6 cellular contexts compared by ENCODE assay signal in genomic region chr16:30205541-30206282, GRCh38. TPM values are rescaled to one million over a fixed set of nuclear protein-coding genes. Genes with fewer than 3 reads are reported as not detected.
DNase-seq lines count a peak whose midpoint lies in the region; ATAC-seq and TF ChIP-seq lines count a peak whose summit lies in the region.
"Not testable (repeated sequence)": the region's sequence is repeated elsewhere in the genome, so short reads cannot be mapped to it uniquely, and the experiment has no call there.

No MANE protein-coding gene starts in this region.

- not testable (repeated sequence) for H3K27me3 Mint-ChIP-seq in T-helper 17 cell

- ATAC-seq in T-helper 17 cell: peak; percentile 78
- ATAC-seq in mucosa of descending colon: peak; percentile 69

- peak overlapping the region; percentile 54; the same call in 1 of the 2 replicates for H3K4me3 ChIP-seq in BLaER1
- H3K4me3 ChIP-seq in adipocyte (ENCODE audit: low read length): peak overlapping the region; percentile 52
- H3K4me3 ChIP-seq in fibroblast of villous mesenchyme (ENCODE audit: low read depth, low read length): peak overlapping the region; percentile 47
- not testable (repeated sequence) for H3K4me3 ChIP-seq in mucosa of descending colon

- H3K9ac ChIP-seq in BLaER1; adipocyte (ENCODE audit: low read length): not testable (repeated sequence)

- not testable (repeated sequence) for H3K36me3 Mint-ChIP-seq in T-helper 17 cell (ENCODE audit: low read depth)

- H3K27ac Mint-ChIP-seq in T-helper 17 cell: not testable (repeated sequence)

- intact Hi-C loops in mucosa of descending colon (cut with DNase I, micrococcal nuclease): not testable (repeated sequence)

- H3K36me3 ChIP-seq in BLaER1; adipocyte (ENCODE audit: control insufficient read depth, insufficient read depth, low read length, severe bottlenecking); mucosa of descending colon (ENCODE audit: low read depth): not testable (repeated sequence)

- H3K4me1 Mint-ChIP-seq in T-helper 17 cell: not testable (repeated sequence)

- H4K20me1 ChIP-seq in BLaER1: not testable (repeated sequence)

- not testable (repeated sequence) for H3K4me3 Mint-ChIP-seq in T-helper 17 cell

- TF ChIP-seq CTCF in fibroblast of villous mesenchyme (IDR thresholded peaks at IDR 0.05; ENCODE audit: insufficient read depth, low read depth, low read length); mucosa of descending colon (IDR thresholded peaks at IDR 0.05): not testable (repeated sequence)

- DNase-seq in T-helper 17 cell; adipocyte (ENCODE audit: low read depth); fibroblast of villous mesenchyme (ENCODE audit: low read depth): not testable (repeated sequence)
- peak; percentile 32 to 58 (median 54) for DNase-seq in mucosa of descending colon
- peak; percentile 13 for DNase-seq in stimulated activated CD4-positive, alpha-beta T cell treated with anti-CD3 and anti-CD28 coated beads, Interleukin-15, amount 100 ng/mL, for 24 hours

- not testable (repeated sequence) for H3K4me1 ChIP-seq in BLaER1; adipocyte (ENCODE audit: control insufficient read depth, insufficient read depth, low read length); mucosa of descending colon (ENCODE audit: low read depth)

- not testable (repeated sequence) for H3K27ac ChIP-seq in BLaER1

- H3K27me3 ChIP-seq in BLaER1; adipocyte (replicated peaks; ENCODE audit: control insufficient read depth, insufficient read depth, low read length): not testable (repeated sequence)

- H3K9me3 ChIP-seq in BLaER1; T-helper 17 cell (ENCODE audit: control insufficient read depth, low read length, poor library complexity, severe bottlenecking); adipocyte (ENCODE audit: control insufficient read depth, low read length); mucosa of descending colon: not testable (repeated sequence)

- peak overlapping the region; percentile 78 for H3K4me2 ChIP-seq in BLaER1

RNA-seq across cellular contexts. Expression of gene SULT1A3, which starts 6.7 kb away (rescaled TPM):
- 10 to 100 TPM; 28.8 to 30.0 TPM for total RNA-seq in T-helper 17 cell
- total RNA-seq in fibroblast of villous mesenchyme: 3.5 and 3.9 TPM in 2 replicates
- 10 to 100 TPM; 37.1 to 96.5 (median 66.7) TPM for total RNA-seq in mucosa of descending colon

RNA-seq across cellular contexts. Expression of gene SLX1A, which starts 12.0 kb away (rescaled TPM):
- total RNA-seq in T-helper 17 cell (10 to 100 TPM; 43.0 to 47.8 TPM), fibroblast of villous mesenchyme (16.8 and 49.3 TPM in 2 replicates), mucosa of descending colon (100 to 1,000 TPM in 1 of 3 donors, 10 to 100 TPM in 2; 52.8 to 100 (median 68.0) TPM)

RNA-seq across cellular contexts. Expression of gene BOLA2B, which starts 12.2 kb away (rescaled TPM):
- total RNA-seq in T-helper 17 cell (10 to 100 TPM; 60.7 to 78.7 TPM), fibroblast of villous mesenchyme (46.6 and 140 TPM in 2 replicates), mucosa of descending colon (100 to 1,000 TPM in 2 of 3 donors, 10 to 100 TPM in 1; 67.8 to 187 (median 152) TPM)

RNA-seq across cellular contexts. Expression of gene CORO1A, which starts 22.3 kb away (rescaled TPM):
- 100 to 1,000 TPM; 665 to 718 TPM for total RNA-seq in T-helper 17 cell
- 1.6 and 3.5 TPM in 2 replicates for total RNA-seq in fibroblast of villous mesenchyme
- 10 to 100 TPM; 24.2 to 42.0 (median 25.2) TPM for total RNA-seq in mucosa of descending colon

RNA-seq across cellular contexts. Expression of gene NPIPB13, which starts 42.6 kb away (rescaled TPM):
- total RNA-seq in T-helper 17 cell (10 to 100 TPM; 17.4 to 30.3 TPM), fibroblast of villous mesenchyme (0.97 TPM in 1 of 2 replicates, not detected in the other), mucosa of descending colon (10 to 100 TPM; 15.3 to 28.5 (median 21.7) TPM)
